In the genomic region with DNA sequence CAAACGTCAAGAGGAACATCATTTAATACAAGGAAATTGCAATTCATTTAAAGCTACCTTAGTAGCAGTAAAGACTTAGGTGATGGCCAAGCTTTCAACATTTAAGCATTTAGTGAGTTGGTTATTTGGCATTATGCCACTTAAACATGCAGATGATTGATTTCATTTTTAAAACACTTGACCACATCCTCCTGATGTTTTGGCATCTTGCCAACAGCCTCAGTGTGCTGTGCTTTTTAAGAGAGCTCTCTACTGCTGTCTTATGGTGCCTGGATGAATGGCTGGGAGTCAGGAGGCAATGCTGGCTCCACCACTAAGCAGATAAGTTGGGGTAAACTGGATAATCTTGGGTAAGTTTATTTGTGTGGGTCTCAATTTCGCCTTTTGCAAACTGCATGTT, we compare ENCODE assay signal across 9 cellular contexts.
DNase-seq lines count a peak whose midpoint lies in the region; ATAC-seq, FAIRE-seq and TF ChIP-seq lines count a peak whose summit lies in the region.
"Had no signal": no experiment of that assay in that cellular context is flagged by ENCODE, and none has a peak within 500 bp of the region (broad histone marks: within the 10 kb centered on the region; RNA-seq: fewer than 3 reads in every experiment).

No MANE protein-coding gene starts in this region.

- DNase-seq in Ammon's horn (ENCODE audit: low spot score) (peak; percentile 18), RWPE1 (ENCODE audit: low spot score) (peak; percentile 44), iPS-NIHi7 (ENCODE audit: extremely low spot score) (peak; percentile 27), frontal cortex (ENCODE audit: low spot score in 2 of 2) (no peak)
- peak; percentile 19 for DNase-seq in activated T-helper 9 cell treated with anti-CD3 and anti-CD28 coated beads, Interleukin-2, amount 50 U/mL, for 16 hours (ENCODE audit: low read depth)
- DNase-seq in stimulated activated CD8-positive, alpha-beta memory T cell treated with anti-CD3 and anti-CD28 coated beads, Interleukin-15, amount 100 ng/mL, for 48 hours (ENCODE audit: low read depth in 2 of 2): peak; percentile 12 to 27

- CTCF ChIA-PET in RWPE1 (lab: Yijun Ruan, JAX): interaction anchor here (0.7 kb wide), 1 partner anchor 18 kb away, joined by 3 read pairs; no protein-coding TSS in a partner anchor

- no peak for FAIRE-seq in frontal cortex (lab: Jason Lieb, UNC)

- 0 out of 2 replicates have a peak, but pooled peaks have one; percentile 6 for TF ChIP-seq CTCF in RWPE1 (conservative IDR thresholded peaks at IDR 0.05; ENCODE audit: low read depth)

- POLR2A ChIA-PET in RWPE1 (lab: Yijun Ruan, JAX; ENCODE audit: low non-redundant PET): no interaction called here

- peak; percentile 61 for ATAC-seq in GM19324 (IDR thresholded peaks at IDR 0.05; ENCODE audit: low FRiP score, unreplicated experiment)
- peak; percentile 73 for ATAC-seq in HG03558 (IDR thresholded peaks at IDR 0.05; ENCODE audit: extremely low read depth, unreplicated experiment)

- H3K27ac ChIP-seq in RWPE1: no peak overlapping the region
- H3K27ac ChIP-seq: neutrophil had no signal

Comparison
In these comparisons a context has a peak if more than half of its experiments do, and no peak if none do; other contexts are left out.
1. DNase-seq: peak in Ammon's horn (single experiment), RWPE1 (single experiment), activated T-helper 9 cell treated with anti-CD3 and anti-CD28 coated beads, Interleukin-2, amount 50 U/mL, for 16 hours (single experiment), iPS-NIHi7 (single experiment) and stimulated activated CD8-positive, alpha-beta memory T cell treated with anti-CD3 and anti-CD28 coated beads, Interleukin-15, amount 100 ng/mL, for 48 hours (2 of 2); none in frontal cortex (0 of 2).